29 cellular contexts compared by ENCODE assay signal in the genomic region with DNA sequence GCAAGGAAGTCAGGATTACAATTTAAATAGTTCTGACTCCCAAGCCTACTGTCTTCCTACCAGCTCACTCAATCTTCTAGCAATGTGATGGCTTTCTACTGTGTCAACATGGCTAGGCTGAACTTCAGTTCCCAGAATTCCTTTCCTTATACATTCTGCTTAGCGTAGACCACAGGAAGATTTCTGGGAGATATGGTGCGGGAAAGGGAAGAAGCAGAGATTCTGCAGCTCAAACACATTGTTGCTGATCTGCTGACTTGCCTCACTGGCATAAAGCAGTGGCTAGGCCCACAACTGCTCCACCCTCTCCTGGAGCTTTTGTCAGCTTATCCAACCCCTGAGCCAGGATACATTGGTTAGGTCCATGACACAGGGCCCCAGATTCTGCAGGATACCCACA. TPM values are rescaled to one million over a fixed set of nuclear protein-coding genes. Genes with fewer than 3 reads are reported as not detected.
"Had no signal": no experiment of that assay in that cellular context is flagged by ENCODE, and none has a peak within 500 bp of the region (broad histone marks: within the 10 kb centered on the region; RNA-seq: fewer than 3 reads in every experiment).

No MANE protein-coding gene starts in this region.

- H3K27me3 ChIP-seq: brain microvascular endothelial cell, cardiac muscle cell, Peyer's patch, SJSA1 had no signal

- DNase-seq: activated B cell treated with CpG ODN at 0.5 μM for 24 hours; activated CD4-positive, alpha-beta memory T cell treated with anti-CD3 and anti-CD28 coated beads for 36 hours; activated CD4-positive, alpha-beta T cell treated with anti-CD3 and anti-CD28 coated beads for 1 hour; activated CD4-positive, alpha-beta T cell treated with anti-CD3 and anti-CD28 coated beads, Interleukin-2, amount 10 ng/mL, durations not matched to agents 24 days and 14 days; activated gamma-delta T cell; activated naive CD4-positive, alpha-beta T cell treated with anti-CD3 and anti-CD28 coated beads for 36 hours; activated T-cell treated with anti-CD3 and anti-CD28 coated beads for 4 hours; activated T-cell treated with anti-CD3 and anti-CD28 coated beads, Interleukin-2, amount 50 U/mL, for 48 hours; brain microvascular endothelial cell; Karpas-422; MM.1S; NCI-H1105; NCI-H1436 treated with DMSO at 0.1 percent for 48 hours; NCI-H187; NCI-H2081 treated with DMSO at 0.1 percent for 48 hours; NCI-H2171; NCI-H2227 treated with DMSO at 0.1 percent for 48 hours; NCI-H526; NCI-H774; Peyer's patch; SHP77; T-cell; T-helper 2 cell; T1000 had no signal

- H3K9me3 ChIP-seq: Peyer's patch, SJSA1 had no signal

- H3K27ac ChIP-seq: brain microvascular endothelial cell, cardiac muscle cell, Peyer's patch, RWPE1, SJSA1 had no signal

- H3K4me3 ChIP-seq: cardiac muscle cell, K562, Peyer's patch, SJSA1 had no signal

- H3K36me3 ChIP-seq: brain microvascular endothelial cell, cardiac muscle cell, Peyer's patch, SJSA1 had no signal

- H3K4me1 ChIP-seq: Peyer's patch had no signal

- ATAC-seq: activated T-helper 17 cell treated with anti-CD3 and anti-CD28 coated beads, Interleukin-2, amount 50 U/mL, for 72 hours; K562; T-cell had no signal

RNA-seq across cellular contexts. Expression of a gene that starts 58.8 kb away (rescaled TPM):
- polyA plus RNA-seq: K562 had no signal
